ENCODE assay signal across 16 cellular contexts in the genomic region with DNA sequence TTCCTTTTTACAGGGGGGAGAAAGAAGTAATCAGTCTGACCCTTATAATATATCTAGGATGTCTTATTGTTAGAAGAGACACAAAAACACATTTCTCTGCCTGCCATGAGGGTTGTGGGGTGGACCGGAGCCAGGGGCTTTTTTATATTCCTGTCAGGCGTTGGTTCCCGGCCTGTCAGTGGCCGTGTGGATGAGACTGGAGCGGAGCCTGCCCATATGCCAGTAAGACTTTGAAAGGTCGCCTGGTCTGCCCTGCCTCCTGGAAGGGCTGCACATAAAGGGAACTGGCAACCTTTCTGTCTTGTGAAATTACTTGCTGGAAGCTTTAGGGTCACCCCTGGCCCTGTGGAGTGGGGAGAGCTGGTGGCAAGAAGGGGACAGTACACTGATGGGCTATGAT. TPM values are rescaled to one million over a fixed set of nuclear protein-coding genes. Genes with fewer than 3 reads are reported as not detected.
DNase-seq lines count a peak whose midpoint lies in the region; ATAC-seq and TF ChIP-seq lines count a peak whose summit lies in the region.
"Had no signal": no experiment of that assay in that cellular context is flagged by ENCODE, and none has a peak within 500 bp of the region (broad histone marks: within the 10 kb centered on the region; RNA-seq: fewer than 3 reads in every experiment).

No MANE protein-coding gene starts in this region.

- H3K9me3 ChIP-seq in BE2C (no peaks in the 10 kb centered on the region), HAP-1 (no peaks in the 10 kb centered on the region)
- H3K9me3 ChIP-seq: uterus had no signal

- peak; percentile 37 for DNase-seq in BE2C
- peak; percentile 36 to 88 for DNase-seq in NCI-H446 (lab: John Stamatoyannopoulos, UW)
- peak in 32 of 61 donors; percentile 3 to 73 (median 28) for DNase-seq in caudate nucleus (lab: John Stamatoyannopoulos, UW)
- peak; percentile 14 for DNase-seq in left kidney (ENCODE audit: low read depth, low spot score)
- DNase-seq in natural killer cell treated with Interleukin-12 subunit alpha and Interleukin-12 subunit beta and Interleukin-15 and Interleukin-18, amount 100 ng/mL, for 72 hours (ENCODE audit: low spot score): no peak
- no peak for DNase-seq in ureter (ENCODE audit: low spot score)
- no peak for DNase-seq in NCI-H2029 treated with DMSO at 0.1 percent for 48 hours (lab: John Stamatoyannopoulos, UW)
- no peak for DNase-seq in HAP-1 (ENCODE audit: low spot score in 2 of 2)
- DNase-seq: CD4-positive, alpha-beta memory T cell; GM23248; left colon; stimulated activated CD4-positive, alpha-beta T cell treated with anti-CD3 and anti-CD28 coated beads, Interleukin-1b, Interleukin-23, amount 100 ng/mL, for 48 hours; T-helper 2 cell; uterus had no signal

- in situ Hi-C loops in HAP-1 (cut with MboI; ENCODE audit: low sequenced_read_pairs): no loop called here

- H3K36me3 Mint-ChIP-seq in natural killer cell treated with Interleukin-12 subunit alpha and Interleukin-12 subunit beta and Interleukin-15 and Interleukin-18, amount 100 ng/mL, for 72 hours: no peaks in the 10 kb centered on the region
- H3K36me3 Mint-ChIP-seq: CD4-positive, alpha-beta memory T cell; WTC11 had no signal

- no peaks in the 10 kb centered on the region for H3K9me3 Mint-ChIP-seq in natural killer cell treated with Interleukin-12 subunit alpha and Interleukin-12 subunit beta and Interleukin-15 and Interleukin-18, amount 100 ng/mL, for 72 hours
- H3K9me3 Mint-ChIP-seq: stimulated activated naive CD8-positive, alpha-beta T cell treated with anti-CD3 and anti-CD28 coated beads, Interleukin-15, Interleukin-2, amounts not matched to agents 100 ng/mL and 50 ng/mL, for 24 hours; WTC11 had no signal

- H3K4me1 Mint-ChIP-seq in natural killer cell treated with Interleukin-12 subunit alpha and Interleukin-12 subunit beta and Interleukin-15 and Interleukin-18, amount 100 ng/mL, for 72 hours (ENCODE audit: low read depth in 2 of 2): no peaks in the 10 kb centered on the region
- H3K4me1 Mint-ChIP-seq: CD4-positive, alpha-beta memory T cell; WTC11 had no signal

- no peak for TF ChIP-seq CTCF in BE2C (IDR thresholded peaks at IDR 0.05; ENCODE audit: low read depth, low read length)

- no peak overlapping the region for H3K4me3 Mint-ChIP-seq in natural killer cell treated with Interleukin-12 subunit alpha and Interleukin-12 subunit beta and Interleukin-15 and Interleukin-18, amount 100 ng/mL, for 72 hours
- H3K4me3 Mint-ChIP-seq: CD4-positive, alpha-beta memory T cell; stimulated activated naive CD8-positive, alpha-beta T cell treated with anti-CD3 and anti-CD28 coated beads, Interleukin-15, Interleukin-2, amounts not matched to agents 100 ng/mL and 50 ng/mL, for 24 hours; WTC11 had no signal

- no peak for ATAC-seq in natural killer cell treated with Interleukin-12 subunit alpha and Interleukin-12 subunit beta and Interleukin-15 and Interleukin-18, amount 100 ng/mL, for 72 hours
- ATAC-seq: left colon, WTC11 had no signal

- peaks cover 0 to 2% of the 10 kb centered on the region in 2 donors for H3K27me3 Mint-ChIP-seq in natural killer cell treated with Interleukin-12 subunit alpha and Interleukin-12 subunit beta and Interleukin-15 and Interleukin-18, amount 100 ng/mL, for 72 hours
- H3K27me3 Mint-ChIP-seq: stimulated activated naive CD8-positive, alpha-beta T cell treated with anti-CD3 and anti-CD28 coated beads, Interleukin-15, Interleukin-2, amounts not matched to agents 100 ng/mL and 50 ng/mL, for 24 hours had no signal

- H3K36me3 ChIP-seq in BE2C (no peaks in the 10 kb centered on the region), HAP-1 (replicated peaks) (no peaks in the 10 kb centered on the region)
- H3K36me3 ChIP-seq: uterus had no signal

- H3K4me3 ChIP-seq in BE2C (ENCODE audit: low read depth, low read length): no peak overlapping the region
- no peak overlapping the region for H3K4me3 ChIP-seq in HAP-1
- H3K4me3 ChIP-seq: GM23248, uterus had no signal

- peak overlapping the region; percentile 26 for H3K27ac ChIP-seq in caudate nucleus (ENCODE audit: low read depth, low read length)
- H3K27ac ChIP-seq: GM23248, uterus had no signal

- no peak overlapping the region for H3K27ac Mint-ChIP-seq in natural killer cell treated with Interleukin-12 subunit alpha and Interleukin-12 subunit beta and Interleukin-15 and Interleukin-18, amount 100 ng/mL, for 72 hours
- H3K27ac Mint-ChIP-seq: stimulated activated naive CD8-positive, alpha-beta T cell treated with anti-CD3 and anti-CD28 coated beads, Interleukin-15, Interleukin-2, amounts not matched to agents 100 ng/mL and 50 ng/mL, for 24 hours; WTC11 had no signal

- H3K27me3 ChIP-seq in BE2C (no peaks in the 10 kb centered on the region), HAP-1 (ENCODE audit: low read depth) (no peaks in the 10 kb centered on the region)
- H3K27me3 ChIP-seq: uterus had no signal

- H3K4me1 ChIP-seq in BE2C (peaks cover 35% of the 10 kb centered on the region), HAP-1 (peaks cover 11% of the 10 kb centered on the region)
- H3K4me1 ChIP-seq: uterus had no signal

RNA-seq across cellular contexts. Expression of gene MAP3K13, which starts 34.7 kb away (rescaled TPM):
- 10.3 TPM for polyA plus RNA-seq in BE2C (2012; ENCODE audit: insufficient read depth, insufficient read length, low read depth)
- total RNA-seq in natural killer cell treated with Interleukin-12 subunit alpha and Interleukin-12 subunit beta and Interleukin-15 and Interleukin-18, amount 100 ng/mL, for 72 hours: 10 to 100 TPM; 10.1 to 15.4 TPM
- total RNA-seq in ureter: 44.2 TPM

Comparison
In these comparisons a context has a peak if more than half of its experiments do, and no peak if none do; other contexts are left out.
1. DNase-seq: peak in BE2C (single experiment), NCI-H446 (2 of 2), caudate nucleus (32 of 61) and left kidney (single experiment); none in natural killer cell treated with Interleukin-12 subunit alpha and Interleukin-12 subunit beta and Interleukin-15 and Interleukin-18, amount 100 ng/mL, for 72 hours (single experiment), ureter (single experiment), NCI-H2029 treated with DMSO at 0.1 percent for 48 hours (single experiment) and HAP-1 (0 of 2).